In the genomic region with DNA sequence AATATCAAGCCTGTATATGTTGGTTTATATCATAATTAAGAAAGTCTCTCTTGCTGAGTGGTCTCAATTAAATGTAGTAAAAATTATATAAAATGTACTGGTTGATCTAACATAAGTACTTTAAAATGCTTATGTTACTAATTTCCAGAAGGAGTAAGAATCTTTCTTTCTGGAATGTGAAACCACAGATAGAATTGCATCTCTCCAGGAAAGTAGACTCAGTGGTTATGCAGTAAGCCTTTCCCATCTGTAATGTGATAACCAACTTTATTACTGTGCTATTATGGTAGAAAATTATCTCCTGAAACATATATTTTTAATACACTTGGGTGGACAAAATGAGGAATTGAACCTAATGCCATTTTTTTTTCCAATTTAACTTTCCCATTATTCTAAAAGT, we compare ENCODE assay signal across 26 cellular contexts. TPM values are rescaled to one million over a fixed set of nuclear protein-coding genes. Genes with fewer than 3 reads are reported as not detected.
DNase-seq lines count a peak whose midpoint lies in the region; ATAC-seq, FAIRE-seq and TF ChIP-seq lines count a peak whose summit lies in the region.
"Had no signal": no experiment of that assay in that cellular context is flagged by ENCODE, and none has a peak within 500 bp of the region (broad histone marks: within the 10 kb centered on the region; RNA-seq: fewer than 3 reads in every experiment).

No MANE protein-coding gene starts in this region.

- H3K4me3 ChIP-seq in astrocyte (ENCODE audit: insufficient read depth, low read depth, low read length): no peak overlapping the region
- H3K4me3 ChIP-seq in tibial artery: no peak overlapping the region
- H3K4me3 ChIP-seq: A549, BLaER1 had no signal

- H4K20me1 ChIP-seq in astrocyte (ENCODE audit: insufficient read depth, low read length): no peaks in the 10 kb centered on the region
- H4K20me1 ChIP-seq: BLaER1 had no signal

- no peak overlapping the region for H3K4me3 Mint-ChIP-seq in astrocyte (ENCODE audit: unreplicated experiment)
- H3K4me3 Mint-ChIP-seq: CD4-positive, alpha-beta T cell; HFFc6 had no signal

- no peak overlapping the region for H2AFZ ChIP-seq in astrocyte (ENCODE audit: low read depth, low read length)

- H3K9ac ChIP-seq in astrocyte (ENCODE audit: low read length): no peak overlapping the region
- H3K9ac ChIP-seq: BLaER1, KMS-11 had no signal

- H3K4me1 ChIP-seq in astrocyte (ENCODE audit: insufficient read depth, low read length): no peaks in the 10 kb centered on the region
- H3K4me1 ChIP-seq in tibial artery: no peaks in the 10 kb centered on the region
- H3K4me1 ChIP-seq: A549, BLaER1 had no signal

- H3K27me3 Mint-ChIP-seq in astrocyte (ENCODE audit: low read depth, unreplicated experiment): no peaks in the 10 kb centered on the region

- no peak overlapping the region for H3K4me2 ChIP-seq in astrocyte (ENCODE audit: low read length)
- H3K4me2 ChIP-seq: A549, BLaER1, KMS-11 had no signal

- no peak for FAIRE-seq in astrocyte (lab: Jason Lieb, UNC)
- FAIRE-seq: A549, GM12892, GM18507, HTR-8/SVneo had no signal

- TF ChIP-seq CTCF in astrocyte (IDR thresholded peaks at IDR 0.05; ENCODE audit: insufficient read depth, low read depth, low read length) (no peak), tibial artery (IDR thresholded peaks at IDR 0.05) (no peak)

- no peak overlapping the region for H3K27ac Mint-ChIP-seq in astrocyte (ENCODE audit: unreplicated experiment)
- H3K27ac Mint-ChIP-seq: CD4-positive, alpha-beta T cell; HFFc6 had no signal

- H3K27me3 ChIP-seq in astrocyte (ENCODE audit: insufficient read depth, low read length) (no peaks in the 10 kb centered on the region), tibial artery (no peaks in the 10 kb centered on the region)
- H3K27me3 ChIP-seq: BLaER1 had no signal

- H3K36me3 ChIP-seq in astrocyte (ENCODE audit: insufficient read depth, low read length) (no peaks in the 10 kb centered on the region), tibial artery (no peaks in the 10 kb centered on the region)
- H3K36me3 ChIP-seq: BLaER1 had no signal

- intact Hi-C loops in tibial artery (cut with DNase I; ENCODE audit: low total_unique reads): no loop called here

- no peaks in the 10 kb centered on the region for H3K9me3 Mint-ChIP-seq in astrocyte (ENCODE audit: unreplicated experiment)
- H3K9me3 Mint-ChIP-seq: CD4-positive, alpha-beta T cell; HFFc6 had no signal

- H3K4me1 Mint-ChIP-seq in astrocyte (ENCODE audit: low read depth, unreplicated experiment): peaks cover 10% of the 10 kb centered on the region

- H3K79me2 ChIP-seq in astrocyte (ENCODE audit: insufficient read depth, low read length): no peaks in the 10 kb centered on the region

- H3K27ac ChIP-seq in astrocyte (ENCODE audit: low read depth, low read length) (no peak overlapping the region), tibial artery (no peak overlapping the region)
- H3K27ac ChIP-seq: A549, BLaER1, KMS-11 had no signal

- H3K36me3 Mint-ChIP-seq in astrocyte (ENCODE audit: low read depth, unreplicated experiment): no peaks in the 10 kb centered on the region

- no peak for ATAC-seq in HG03159 (IDR thresholded peaks at IDR 0.05; ENCODE audit: unreplicated experiment)
- ATAC-seq: A549 had no signal

- DNase-seq in EH (ENCODE audit: low read depth): peak; percentile 58
- peak; percentile 16 for DNase-seq in NCI-H226
- DNase-seq in astrocyte (ENCODE audit: low read depth): peak; percentile 49
- DNase-seq in glomerular visceral epithelial cell (ENCODE audit: extremely low spot score): peak; percentile 12
- DNase-seq in activated naive CD4-positive, alpha-beta T cell treated with anti-CD3 and anti-CD28 coated beads, Interleukin-2, amount 50 U/mL, for 16 hours: no peak
- DNase-seq in tibial artery: no peak
- DNase-seq in dedifferentiated amniotic fluid mesenchymal stem cell (ENCODE audit: extremely low spot score): no peak
- DNase-seq: Caco-2; CD4-positive, alpha-beta T cell; DND-41; H7; HFFc6; NCI-H1694 treated with DMSO at 0.1 percent for 48 hours; NCI-H2081 treated with DMSO at 0.1 percent for 48 hours; NCI-H2171 treated with DMSO at 0.1 percent for 48 hours; NCI-H446; NCI-H526; OCI-M1; Right ventricle myocardium superior had no signal

- H3K9me3 ChIP-seq in astrocyte (ENCODE audit: insufficient read depth, low read depth, low read length) (no peaks in the 10 kb centered on the region), tibial artery (no peaks in the 10 kb centered on the region)
- H3K9me3 ChIP-seq: A549, BLaER1, Caco-2 had no signal

RNA-seq across cellular contexts. Expression of gene RALGPS2, which starts 8.9 kb away (rescaled TPM):
- 33.6 and 35.4 TPM in 2 replicates for total RNA-seq in astrocyte

Comparison
In these comparisons a context has a peak if more than half of its experiments do, and no peak if none do; other contexts are left out.
1. DNase-seq: peak in EH (single experiment), NCI-H226 (single experiment), astrocyte (single experiment) and glomerular visceral epithelial cell (single experiment); none in activated naive CD4-positive, alpha-beta T cell treated with anti-CD3 and anti-CD28 coated beads, Interleukin-2, amount 50 U/mL, for 16 hours (single experiment), tibial artery (0 of 2) and dedifferentiated amniotic fluid mesenchymal stem cell (single experiment).